In genomic region chr2:130649285-130649684, GRCh38 we compare ENCODE assay signal across 8 cellular contexts. TPM values are rescaled to one million over a fixed set of nuclear protein-coding genes. Genes with fewer than 3 reads are reported as not detected.
"Had no signal": no experiment of that assay in that cellular context is flagged by ENCODE, and none has a peak within 500 bp of the region (broad histone marks: within the 10 kb centered on the region; RNA-seq: fewer than 3 reads in every experiment).

No MANE protein-coding gene starts in this region.

RNA-seq across cellular contexts. Expression of gene POTEJ, which starts 38.0 kb away (rescaled TPM):
- polyA plus RNA-seq: naive thymus-derived CD4-positive, alpha-beta T cell; naive thymus-derived CD8-positive, alpha-beta T cell; neural cell; ovary; psoas muscle; small intestine; smooth muscle cell; spleen had no signal

RNA-seq across cellular contexts. Expression of gene CFC1, which starts 49.9 kb away (rescaled TPM):
- polyA plus RNA-seq: naive thymus-derived CD4-positive, alpha-beta T cell; naive thymus-derived CD8-positive, alpha-beta T cell; psoas muscle; smooth muscle cell had no signal
